ENCODE assay signal across 23 cellular contexts in the genomic region with DNA sequence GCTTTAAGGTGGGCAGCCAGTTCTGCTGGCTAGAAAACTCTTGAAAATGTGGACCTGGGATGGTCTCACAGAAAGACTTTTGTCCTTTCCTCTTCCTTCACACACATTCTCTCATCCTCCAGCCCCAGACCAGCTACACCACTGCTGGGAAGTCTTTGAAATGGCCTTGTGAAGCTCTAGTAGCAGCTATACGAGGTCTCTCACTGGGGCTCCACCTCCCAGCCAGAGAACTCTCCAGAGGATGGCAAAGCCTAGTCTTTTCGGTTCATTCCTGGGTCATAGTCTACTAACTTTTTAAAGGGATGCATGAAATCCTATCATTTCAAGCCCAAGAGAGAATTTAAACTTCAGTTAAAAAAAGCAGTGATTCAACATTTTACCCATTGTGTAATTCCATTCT.
"Had no signal": no experiment of that assay in that cellular context is flagged by ENCODE, and none has a peak within 500 bp of the region (broad histone marks: within the 10 kb centered on the region; RNA-seq: fewer than 3 reads in every experiment).

No MANE protein-coding gene starts in this region.

- H3K27me3 ChIP-seq: colonic mucosa, gastrocnemius medialis, right atrium auricular region, sigmoid colon, testis, upper lobe of left lung had no signal

- H3K27ac ChIP-seq: epithelial cell of prostate, gastrocnemius medialis, lower lobe of right lung, prostate gland, right atrium auricular region, sigmoid colon, spleen, tibial artery, upper lobe of left lung had no signal

- H3K4me1 ChIP-seq: colonic mucosa, gastrocnemius medialis, lower lobe of right lung, prostate gland, right atrium auricular region, sigmoid colon, spleen, testis, tibial artery, upper lobe of left lung had no signal

- H3K9me3 ChIP-seq: colonic mucosa, gastrocnemius medialis, lower lobe of right lung, prostate gland, right atrium auricular region, sigmoid colon, spleen, testis, tibial artery, upper lobe of left lung had no signal

- H3K36me3 ChIP-seq: colonic mucosa, gastrocnemius medialis, lower lobe of right lung, prostate gland, right atrium auricular region, sigmoid colon, spleen, tibial artery, upper lobe of left lung had no signal

- H3K4me3 ChIP-seq: colonic mucosa, gastrocnemius medialis, lower lobe of right lung, prostate gland, right atrium auricular region, sigmoid colon, skin epidermis, spleen, testis, tibial artery, upper lobe of left lung had no signal

- DNase-seq: colonic mucosa; effector CD8-positive, alpha-beta T cell; endodermal cell; gastrocnemius medialis; head of caudate nucleus; left ventricle myocardium superior; lower lobe of right lung; natural killer cell; nucleus accumbens; sigmoid colon; spleen; stimulated activated CD4-positive, alpha-beta T cell treated with anti-CD3 and anti-CD28 coated beads, Interleukin-4, amount 100 ng/mL, for 4 hours; stimulated activated naive CD8-positive, alpha-beta T cell treated with anti-CD3 and anti-CD28 coated beads, Interleukin-15, Interleukin-2, amounts not matched to agents 100 U/mL and 50 U/mL, for 24 hours; substantia nigra; testis; tibial artery; upper lobe of left lung had no signal

- ATAC-seq: esophagus mucosa; gastrocnemius medialis; left ventricle myocardium superior; lower lobe of right lung; natural killer cell; stimulated activated memory B cell treated with anti-CD40 and anti-IgM and Interleukin-4, amounts not matched to agents 10 μg/mL and 1 μg/mL and 100 μg/mL, for 72 hours; stimulated activated naive CD8-positive, alpha-beta T cell treated with anti-CD3 and anti-CD28 coated beads, Interleukin-15, Interleukin-2, amounts not matched to agents 100 U/mL and 50 U/mL, for 24 hours had no signal
